18 cellular contexts compared by ENCODE assay signal in genomic region chr12:129127771-129128170, GRCh38.
A peak's percentile ranks its signal among the peaks of the same experiment; 100 is the strongest.
DNase-seq lines count a peak whose midpoint lies in the region; ATAC-seq and TF ChIP-seq lines count a peak whose summit lies in the region.
"Had no signal": no experiment of that assay in that cellular context is flagged by ENCODE, and none has a peak within 500 bp of the region (broad histone marks: within the 10 kb centered on the region; RNA-seq: fewer than 3 reads in every experiment).

No MANE protein-coding gene starts in this region.

- H3K9ac ChIP-seq in H9 (ENCODE audit: extremely low read depth, insufficient read length, low read length): no peak overlapping the region

- H2BK20ac ChIP-seq in H9 (ENCODE audit: low read depth, low read length, poor library complexity, severe bottlenecking): no peak overlapping the region

- H3K18ac ChIP-seq in H9 (ENCODE audit: insufficient read length, low read depth, low read length): no peak overlapping the region

- H3K27ac Mint-ChIP-seq in H9 (no peak overlapping the region), mesothelial cell of epicardium (no peak overlapping the region)
- H3K27ac Mint-ChIP-seq: CD4-positive, CD25-positive, alpha-beta regulatory T cell; CD8-positive, alpha-beta memory T cell; IgD-negative memory B cell had no signal

- H4K5ac ChIP-seq in H9 (ENCODE audit: insufficient read length, low read depth, low read length): no peak overlapping the region

- H2AFZ ChIP-seq in H9 (ENCODE audit: low read length): no peak overlapping the region

- H3K4me3 Mint-ChIP-seq in H9 (no peak overlapping the region), mesothelial cell of epicardium (no peak overlapping the region)
- H3K4me3 Mint-ChIP-seq: CD4-positive, CD25-positive, alpha-beta regulatory T cell; CD8-positive, alpha-beta memory T cell; IgD-negative memory B cell had no signal

- H3T11ph ChIP-seq in H9 (ENCODE audit: low read length): no peak overlapping the region

- H3K23me2 ChIP-seq in H9 (ENCODE audit: insufficient read length, low read depth, low read length, poor library complexity, severe bottlenecking): peaks cover 3% of the 10 kb centered on the region

- no peaks in the 10 kb centered on the region for H4K20me1 ChIP-seq in H9 (ENCODE audit: control insufficient read depth, insufficient read depth, insufficient read length)

- no peak overlapping the region for H2AK5ac ChIP-seq in H9 (ENCODE audit: insufficient read length, low read length)

- H3K4me2 ChIP-seq in H9 (ENCODE audit: insufficient read depth, insufficient read length, low read length): no peak overlapping the region

- H3K27me3 Mint-ChIP-seq in H9 (ENCODE audit: low read depth) (no peaks in the 10 kb centered on the region; the same call in 1 of the 2 replicates), mesothelial cell of epicardium (ENCODE audit: low read depth) (no peaks in the 10 kb centered on the region)
- H3K27me3 Mint-ChIP-seq: CD4-positive, CD25-positive, alpha-beta regulatory T cell; IgD-negative memory B cell had no signal

- no peak for TF ChIP-seq CTCF in H9 (conservative IDR thresholded peaks at IDR 0.05)
- TF ChIP-seq CTCF in mesothelial cell of epicardium (IDR thresholded peaks at IDR 0.05; ENCODE audit: unreplicated experiment): no peak

- H3K56ac ChIP-seq in H9 (ENCODE audit: insufficient read length, low read depth, low read length): no peak overlapping the region

- H3K23ac ChIP-seq in H9 (ENCODE audit: insufficient read length, low read depth, low read length): no peak overlapping the region

- no peak overlapping the region for H2BK120ac ChIP-seq in H9 (ENCODE audit: low read depth, low read length, poor library complexity, severe bottlenecking)

- H2BK12ac ChIP-seq in H9 (ENCODE audit: insufficient read length, low read depth, low read length): no peak overlapping the region

- peak overlapping the region; percentile 44; the same call in 1 of the 2 replicates for H3K14ac ChIP-seq in H9 (ENCODE audit: insufficient read depth, low read length)

- H3K36me3 Mint-ChIP-seq in H9 (ENCODE audit: insufficient read depth in 1 of 3, low read depth in 3 of 3): peaks cover 0 to 8% (median 0%) of the 10 kb centered on the region in 3 experiments; a peak in 5 of 7 replicates
- H3K36me3 Mint-ChIP-seq in mesothelial cell of epicardium: no peaks in the 10 kb centered on the region
- H3K36me3 Mint-ChIP-seq: CD4-positive, CD25-positive, alpha-beta regulatory T cell; CD8-positive, alpha-beta memory T cell had no signal

- no peak overlapping the region for H4K8ac ChIP-seq in H9 (replicated peaks; ENCODE audit: insufficient read length, low read depth, low read length)

- no peak for ATAC-seq in HG03460 (IDR thresholded peaks at IDR 0.05; ENCODE audit: unreplicated experiment)
- no peak for ATAC-seq in GM21447 (IDR thresholded peaks at IDR 0.05; ENCODE audit: unreplicated experiment)
- ATAC-seq: HepG2 had no signal

- DNase-seq in H9 (no peak), NCI-H1092 (lab: John Stamatoyannopoulos, UW) (peak; percentile 19), NCI-H345 treated with DMSO at 0.1 percent for 48 hours (lab: John Stamatoyannopoulos, UW; ENCODE audit: unreplicated experiment) (peak; percentile 55), left kidney (ENCODE audit: low read depth, low spot score) (peak; percentile 49), DMS153 (lab: John Stamatoyannopoulos, UW) (no peak), mesothelial cell of epicardium (ENCODE audit: low spot score in 2 of 2, unreplicated experiment in 2 of 2) (no peak)
- DNase-seq: ACHN; BE2C; C1 segment of cervical spinal cord; CD4-positive, CD25-positive, alpha-beta regulatory T cell; CD8-positive, alpha-beta memory T cell; DMS 273 treated with DMSO at 0.1 percent for 48 hours; GOT3; H7 had no signal

- no peaks in the 10 kb centered on the region for H3K9me3 ChIP-seq in H9 (ENCODE audit: control insufficient read depth, low read depth, low read length)
- H3K9me3 ChIP-seq: BE2C had no signal

- no peak overlapping the region for H2BK15ac ChIP-seq in H9 (ENCODE audit: low read depth, low read length)

- H3K4me1 Mint-ChIP-seq in H9 (peaks cover 2 to 3% of the 10 kb centered on the region in 2 experiments; a peak in 3 of 4 replicates), mesothelial cell of epicardium (no peaks in the 10 kb centered on the region)
- H3K4me1 Mint-ChIP-seq: CD4-positive, CD25-positive, alpha-beta regulatory T cell; CD8-positive, alpha-beta memory T cell; IgD-negative memory B cell had no signal

- H3K27me3 ChIP-seq in H9 (ENCODE audit: insufficient read depth, low read length): no peaks in the 10 kb centered on the region
- H3K27me3 ChIP-seq: BE2C had no signal

- H4K91ac ChIP-seq in H9 (ENCODE audit: insufficient read length, low read depth, low read length): no peak overlapping the region

- H3K9me3 Mint-ChIP-seq in H9 (peaks cover 6 to 7% of the 10 kb centered on the region in 2 experiments; a peak in 4 of 5 replicates), mesothelial cell of epicardium (peaks cover 14% of the 10 kb centered on the region)

- H3K4me1 ChIP-seq in H9 (ENCODE audit: insufficient read depth, low read length): no peaks in the 10 kb centered on the region
- H3K4me1 ChIP-seq: BE2C had no signal

- H3K27ac ChIP-seq in H9 (ENCODE audit: insufficient read length, low read depth, low read length): no peak overlapping the region

- H3K4ac ChIP-seq in H9 (ENCODE audit: low read depth, low read length): no peak overlapping the region

- no CpG with 5 or more reads among the region's 12 CpGs for WGBS in H9 (ENCODE audit: extremely low coverage, insufficient read length, low lambda C conversion rate)

- H2BK5ac ChIP-seq in H9 (ENCODE audit: insufficient read length, low read length): no peak overlapping the region

- H3K79me2 ChIP-seq in H9 (ENCODE audit: insufficient read depth, low read length): no peaks in the 10 kb centered on the region

- H3K79me1 ChIP-seq in H9 (ENCODE audit: insufficient read depth, low read depth, low read length, poor library complexity, severe bottlenecking): no peaks in the 10 kb centered on the region

Comparison
In these comparisons a context has a peak if more than half of its experiments do, and no peak if none do; other contexts are left out.
1. DNase-seq: peak in NCI-H1092 (single experiment), NCI-H345 treated with DMSO at 0.1 percent for 48 hours (single experiment) and left kidney (single experiment); none in H9 (single experiment), DMS153 (single experiment) and mesothelial cell of epicardium (0 of 2).